ENCODE assay signal across 8 cellular contexts in the genomic region with DNA sequence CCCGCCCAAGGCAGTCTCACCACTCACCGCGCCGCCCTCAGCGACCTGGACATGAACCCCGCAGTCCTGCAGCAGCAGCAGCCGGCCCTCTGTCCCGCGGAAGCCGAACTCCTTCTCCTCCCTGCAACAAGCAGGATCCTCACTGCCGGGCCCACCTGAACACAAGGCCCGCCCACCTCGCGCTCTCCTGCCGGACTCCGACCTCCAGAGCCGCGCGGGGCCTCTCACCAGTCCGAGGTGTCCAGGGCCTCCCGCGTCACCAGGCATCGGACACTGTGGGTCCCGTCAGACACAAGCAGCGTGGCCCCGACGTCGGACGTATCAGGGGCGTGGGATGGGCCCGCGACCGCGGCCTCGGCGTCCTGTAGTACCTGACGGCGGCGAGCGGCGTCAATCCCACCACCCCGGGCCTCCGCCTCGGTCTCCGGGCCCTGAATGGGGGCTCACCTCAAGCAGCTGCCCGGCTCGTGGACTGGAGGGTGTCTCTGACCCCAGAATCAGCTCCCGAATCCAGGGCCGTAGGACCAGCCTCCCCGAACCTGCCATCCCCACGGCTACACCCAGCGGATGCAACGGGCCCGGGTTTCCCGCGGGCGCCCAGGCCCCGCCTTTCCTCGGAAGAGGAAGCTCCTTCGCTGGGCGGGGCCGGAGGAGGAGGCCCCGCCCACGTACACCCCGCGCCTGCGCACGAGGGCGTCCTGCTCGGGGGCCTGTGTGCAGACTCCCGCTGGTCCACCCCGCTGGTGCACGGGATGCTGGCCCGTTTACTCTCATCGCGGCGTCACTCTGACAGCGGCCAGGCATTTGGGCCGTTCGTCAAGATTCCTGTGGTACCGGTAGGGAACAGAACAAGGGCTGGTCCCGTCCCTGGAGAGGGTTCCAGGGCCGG. TPM values are rescaled to one million over a fixed set of nuclear protein-coding genes. Genes with fewer than 3 reads are reported as not detected.
DNase-seq lines count a peak whose midpoint lies in the region; ATAC-seq, FAIRE-seq and TF ChIP-seq lines count a peak whose summit lies in the region.

Gene ACD, minus strand, starts transcription at position 586 of the 889 bp plus-strand sequence. Its CDS starts 40 bp downstream, at position 546.

- H3K4me1 ChIP-seq in psoas muscle (peaks cover 16% of the 10 kb centered on the region), urinary bladder (ENCODE audit: insufficient read depth) (no peaks in the 10 kb centered on the region)

- peaks cover 29% of the 10 kb centered on the region for H3K4me1 Mint-ChIP-seq in T-helper 17 cell

- peak within 1 kb of the TSS; percentile 87 for H3K27ac ChIP-seq in psoas muscle
- peak within 1 kb of the TSS; percentile 85 for H3K27ac ChIP-seq in urinary bladder (ENCODE audit: low read depth)

- H3K4me3 Mint-ChIP-seq in T-helper 17 cell = peak within 1 kb of the TSS; percentile 96

- no peak for TF ChIP-seq CTCF in psoas muscle (IDR thresholded peaks at IDR 0.05)

- intact Hi-C loops in left cardiac atrium (cut with DNase I) (loop anchor here in 1 of 2 donors (5.0 to 10.0 kb wide), 2 partner anchors 88 to 135 kb away; partner anchors contain the start of gene RIPOR1), psoas muscle (cut with DNase I) (loop anchor here in 1 of 2 donors (5.0 kb wide), 1 partner anchor 93 kb away; no protein-coding TSS in a partner anchor)

- peak; percentile 100 for DNase-seq in GM12892 (ENCODE audit: insufficient read length)
- DNase-seq in NCI-H1105 treated with DMSO at 0.1 percent for 48 hours (lab: John Stamatoyannopoulos, UW) = peak; percentile 60
- peak; percentile 91 to 93 (median 92) for DNase-seq in T-helper 17 cell
- DNase-seq in amygdala (lab: John Stamatoyannopoulos, UW) = peak; percentile 51 to 94 (median 82)
- DNase-seq in left cardiac atrium = peak; percentile 91
- peak; percentile 92 to 95 for DNase-seq in psoas muscle

- H3K9me3 ChIP-seq in T-helper 17 cell (ENCODE audit: control insufficient read depth, low read length, poor library complexity, severe bottlenecking) (no peaks in the 10 kb centered on the region), psoas muscle (no peaks in the 10 kb centered on the region)

- peak; percentile 59 for ATAC-seq in HG02642 (IDR thresholded peaks at IDR 0.05; ENCODE audit: poor library complexity, unreplicated experiment)
- peak; percentile 74 for ATAC-seq in T-helper 17 cell
- peak; percentile 92 to 93 for ATAC-seq in left cardiac atrium
- ATAC-seq in psoas muscle = peak; percentile 92 to 96 (median 94)

- H3K36me3 ChIP-seq in psoas muscle (ENCODE audit: insufficient read depth in 1 of 2, low read depth in 1 of 2) (peaks cover 0 to 31% of the 10 kb centered on the region in 2 donors), urinary bladder (ENCODE audit: insufficient read depth) (no peaks in the 10 kb centered on the region)

- H3K4me3 ChIP-seq in psoas muscle (peak within 1 kb of the TSS; percentile 91), urinary bladder (ENCODE audit: low read depth, low read length) (peak within 1 kb of the TSS; percentile 75)

- H3K27me3 Mint-ChIP-seq in T-helper 17 cell = no peaks in the 10 kb centered on the region

- TF ChIP-seq POLR2A in GM12892 (IDR thresholded peaks at IDR 0.05; ENCODE audit: low read depth, low read length) = peak; percentile 75

- H3K27me3 ChIP-seq in psoas muscle (ENCODE audit: insufficient read depth in 3 of 3, low read length in 2 of 3) = peaks cover 0 to 2% (median under 1%) of the 10 kb centered on the region in 3 donors

- H3K27ac Mint-ChIP-seq in T-helper 17 cell = peak within 1 kb of the TSS; percentile 91

- peaks cover 5% of the 10 kb centered on the region for H3K36me3 Mint-ChIP-seq in T-helper 17 cell (ENCODE audit: low read depth)

- FAIRE-seq in GM12892 (lab: Jason Lieb, UNC) = no peak

- WGBS in psoas muscle, 3 donors = 0 to 1% (median 1%) methylated on average over 67 to 83 of the region's 83 CpGs
- under 1% methylated on average over 83 of the region's 83 CpGs for WGBS in urinary bladder

RNA-seq across cellular contexts. Expression of gene ACD, which starts in this region (rescaled TPM):
- 20.4 TPM for polyA plus RNA-seq in GM12892 (2012; ENCODE audit: missing spikeins)
- total RNA-seq in T-helper 17 cell (10 to 100 TPM; 29.5 to 38.7 TPM), left cardiac atrium (10 to 100 TPM in 1 of 2 donors, 1 to 10 TPM in 1; 9.0 to 10.2 TPM), psoas muscle (10 to 100 TPM in 1 of 4 donors, 1 to 10 TPM in 3; 4.9 to 10.2 (median 7.4) TPM), urinary bladder (9.5 TPM)
- polyA plus RNA-seq in psoas muscle (10 to 100 TPM in 2 of 3 donors, 1 to 10 TPM in 1; 8.9 to 16.7 (median 12.6) TPM), urinary bladder (34.6 TPM)

Comparison
In these comparisons a context has a peak if more than half of its experiments do, and no peak if none do; other contexts are left out.
1. Peak in every context shown above with its lines: DNase-seq, ATAC-seq, H3K4me3 ChIP-seq and H3K27ac ChIP-seq.